ENCODE assay signal across 16 cellular contexts in genomic region chr12:104674083-104674482, GRCh38.
DNase-seq lines count a peak whose midpoint lies in the region; ATAC-seq and TF ChIP-seq lines count a peak whose summit lies in the region.
"Had no signal": no experiment of that assay in that cellular context is flagged by ENCODE, and none has a peak within 500 bp of the region (broad histone marks: within the 10 kb centered on the region; RNA-seq: fewer than 3 reads in every experiment).

No MANE protein-coding gene starts in this region.

- DNase-seq in activated CD8-positive, alpha-beta memory T cell treated with anti-CD3 and anti-CD28 coated beads, Interleukin-2, amount 10 ng/mL, durations not matched to agents 7 days and 5 days = no peak
- DNase-seq in activated CD8-positive, alpha-beta memory T cell treated with anti-CD3 and anti-CD28 coated beads, Interleukin-2, amount 50 U/mL, for 4 hours = no peak
- DNase-seq in T-helper 17 cell (no peak), left lung (no peak), stomach (no peak), H4 (ENCODE audit: low spot score) (no peak)
- DNase-seq in effector CD8-positive, alpha-beta T cell (lab: John Stamatoyannopoulos, UW) = no peak
- no peak for DNase-seq in stimulated activated CD4-positive, alpha-beta T cell treated with anti-CD3 and anti-CD28 coated beads, Interleukin-12 subunit alpha, Interleukin-12 subunit beta, amount 100 ng/mL, for 4 hours
- DNase-seq: amygdala, erythroblast, head of caudate nucleus, kidney, NCI-H1436 treated with DMSO at 0.1 percent for 48 hours, NCI-H2227 treated with DMSO at 0.1 percent for 48 hours, SHP77 had no signal

- CTCF ChIA-PET in activated CD8-positive, alpha-beta memory T cell treated with anti-CD3 and anti-CD28 coated beads, Interleukin-2, amount 10 ng/mL, durations not matched to agents 7 days and 5 days (lab: Charles Lee) = interaction anchor here (1.2 kb wide), 2 partner anchors 8 to 13 kb away, joined by 3 to 4 read pairs; no protein-coding TSS in a partner anchor

- H3K27ac Mint-ChIP-seq in activated CD8-positive, alpha-beta memory T cell treated with anti-CD3 and anti-CD28 coated beads, Interleukin-2, amount 10 ng/mL, durations not matched to agents 7 days and 5 days = peak overlapping the region; percentile 8
- H3K27ac Mint-ChIP-seq in T-helper 17 cell = peak overlapping the region; percentile 92

- no peak for TF ChIP-seq CTCF in left lung (IDR thresholded peaks at IDR 0.05)
- no peak for TF ChIP-seq CTCF in stomach (IDR thresholded peaks at IDR 0.05)

- intact Hi-C loops in left lung (cut with DNase I) = no loop called here
- intact Hi-C loops in stomach (cut with DNase I; ENCODE audit: low total_unique reads) = no loop called here

- H3K27ac ChIP-seq in left lung (peak overlapping the region; percentile 79 to 88), stomach (peak overlapping the region in 3 of 5 donors; percentile 26 to 84 (median 74))
- H3K27ac ChIP-seq: prostate gland had no signal

- no peak for TF ChIP-seq POLR2A in stomach (IDR thresholded peaks at IDR 0.05)

- 34 to 82% (median 45%) methylated on average over 4 of the region's 4 CpGs for WGBS in stomach, 5 donors

- peaks cover 76% of the 10 kb centered on the region for H3K4me1 Mint-ChIP-seq in activated CD8-positive, alpha-beta memory T cell treated with anti-CD3 and anti-CD28 coated beads, Interleukin-2, amount 10 ng/mL, durations not matched to agents 7 days and 5 days
- H3K4me1 Mint-ChIP-seq in T-helper 17 cell = peaks cover 53% of the 10 kb centered on the region

- H3K36me3 ChIP-seq in left lung (no peaks in the 10 kb centered on the region), stomach (no peaks in the 10 kb centered on the region)
- H3K36me3 ChIP-seq: prostate gland had no signal

- H3K27me3 ChIP-seq in left lung (no peaks in the 10 kb centered on the region), stomach (no peaks in the 10 kb centered on the region)

- H3K9me3 ChIP-seq in T-helper 17 cell (ENCODE audit: control insufficient read depth, low read length, poor library complexity, severe bottlenecking) = no peaks in the 10 kb centered on the region
- H3K9me3 ChIP-seq in left lung = no peaks in the 10 kb centered on the region
- H3K9me3 ChIP-seq in stomach = no peaks in the 10 kb centered on the region
- H3K9me3 ChIP-seq: prostate gland had no signal

- peaks cover 39 to 75% of the 10 kb centered on the region in 2 donors for H3K4me1 ChIP-seq in left lung
- H3K4me1 ChIP-seq in stomach = peaks cover 49 to 79% (median 57%) of the 10 kb centered on the region in 4 donors

- no peak overlapping the region for H3K4me3 Mint-ChIP-seq in activated CD8-positive, alpha-beta memory T cell treated with anti-CD3 and anti-CD28 coated beads, Interleukin-2, amount 10 ng/mL, durations not matched to agents 7 days and 5 days
- H3K4me3 Mint-ChIP-seq in T-helper 17 cell = no peak overlapping the region

- peaks cover 6% of the 10 kb centered on the region for H3K36me3 Mint-ChIP-seq in activated CD8-positive, alpha-beta memory T cell treated with anti-CD3 and anti-CD28 coated beads, Interleukin-2, amount 10 ng/mL, durations not matched to agents 7 days and 5 days
- no peaks in the 10 kb centered on the region for H3K36me3 Mint-ChIP-seq in T-helper 17 cell (ENCODE audit: low read depth)

- no peaks in the 10 kb centered on the region for H3K27me3 Mint-ChIP-seq in activated CD8-positive, alpha-beta memory T cell treated with anti-CD3 and anti-CD28 coated beads, Interleukin-2, amount 10 ng/mL, durations not matched to agents 7 days and 5 days
- no peaks in the 10 kb centered on the region for H3K27me3 Mint-ChIP-seq in T-helper 17 cell

- TF ChIP-seq EP300 in stomach (IDR thresholded peaks at IDR 0.05) = no peak

- H3K4me3 ChIP-seq in left lung (no peak overlapping the region), stomach (no peak overlapping the region)
- H3K4me3 ChIP-seq: prostate gland had no signal

- H3K9me3 Mint-ChIP-seq in activated CD8-positive, alpha-beta memory T cell treated with anti-CD3 and anti-CD28 coated beads, Interleukin-2, amount 10 ng/mL, durations not matched to agents 7 days and 5 days (ENCODE audit: low read depth) = no peaks in the 10 kb centered on the region

- ATAC-seq in activated CD8-positive, alpha-beta memory T cell treated with anti-CD3 and anti-CD28 coated beads, Interleukin-2, amount 10 ng/mL, durations not matched to agents 7 days and 5 days = no peak
- no peak for ATAC-seq in T-helper 17 cell
- ATAC-seq in left lung = no peak
